Comparison of ENCODE assay signal across 19 cellular contexts in the genomic region with DNA sequence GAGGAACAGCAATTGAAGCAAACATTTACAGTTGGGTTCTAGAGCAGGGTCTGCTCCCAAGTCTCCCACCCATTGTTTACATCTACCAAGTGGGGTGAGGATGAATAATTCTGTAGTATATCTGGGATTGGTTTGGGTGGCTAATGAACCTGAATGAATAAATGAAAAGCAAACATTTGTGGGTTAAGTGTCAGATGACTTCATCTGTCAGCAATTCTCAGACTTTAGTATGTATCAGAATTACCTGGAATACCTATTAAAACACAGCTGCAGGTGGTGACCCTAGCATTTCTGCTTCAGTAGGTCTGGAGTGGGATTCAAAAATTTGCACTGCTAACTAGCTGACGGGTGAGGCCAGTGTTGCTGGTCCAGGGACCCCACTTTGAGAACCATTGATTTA. TPM values are rescaled to one million over a fixed set of nuclear protein-coding genes. Genes with fewer than 3 reads are reported as not detected.
DNase-seq lines count a peak whose midpoint lies in the region; ATAC-seq, FAIRE-seq and TF ChIP-seq lines count a peak whose summit lies in the region.
"Had no signal": no experiment of that assay in that cellular context is flagged by ENCODE, and none has a peak within 500 bp of the region (broad histone marks: within the 10 kb centered on the region; RNA-seq: fewer than 3 reads in every experiment).

No MANE protein-coding gene starts in this region.

- H2BK5ac ChIP-seq in mesendoderm (ENCODE audit: low read length) = no peak overlapping the region

- ATAC-seq in activated CD8-positive, alpha-beta memory T cell treated with anti-CD3 and anti-CD28 coated beads, Interleukin-2, amount 10 ng/mL, durations not matched to agents 7 days and 5 days = no peak
- ATAC-seq in activated naive CD8-positive, alpha-beta T cell treated with anti-CD3 and anti-CD28 coated beads, Interleukin-2, amount 50 U/mL, for 24 hours = no peak
- no peak for ATAC-seq in HG03025 (IDR thresholded peaks at IDR 0.05; ENCODE audit: low FRiP score, unreplicated experiment)
- ATAC-seq: A549; CD8-positive, alpha-beta T cell had no signal

- H2AK5ac ChIP-seq in mesendoderm (ENCODE audit: low read length) = no peak overlapping the region

- CTCF ChIA-PET in activated CD8-positive, alpha-beta memory T cell treated with anti-CD3 and anti-CD28 coated beads, Interleukin-2, amount 10 ng/mL, durations not matched to agents 7 days and 5 days (lab: Charles Lee) = no interaction called here

- H3K4me1 Mint-ChIP-seq in activated CD8-positive, alpha-beta memory T cell treated with anti-CD3 and anti-CD28 coated beads, Interleukin-2, amount 10 ng/mL, durations not matched to agents 7 days and 5 days = no peaks in the 10 kb centered on the region
- H3K4me1 Mint-ChIP-seq in activated naive CD8-positive, alpha-beta T cell treated with anti-CD3 and anti-CD28 coated beads, Interleukin-2, amount 50 U/mL, for 24 hours = no peaks in the 10 kb centered on the region
- H3K4me1 Mint-ChIP-seq: CD14-positive monocyte had no signal

- H3K9me3 Mint-ChIP-seq in activated CD8-positive, alpha-beta memory T cell treated with anti-CD3 and anti-CD28 coated beads, Interleukin-2, amount 10 ng/mL, durations not matched to agents 7 days and 5 days (ENCODE audit: low read depth) = no peaks in the 10 kb centered on the region
- H3K9me3 Mint-ChIP-seq in activated naive CD8-positive, alpha-beta T cell treated with anti-CD3 and anti-CD28 coated beads, Interleukin-2, amount 50 U/mL, for 24 hours = no peaks in the 10 kb centered on the region
- H3K9me3 Mint-ChIP-seq: CD8-positive, alpha-beta T cell had no signal

- H3K27me3 ChIP-seq in bronchial epithelial cell (ENCODE audit: control insufficient read depth, insufficient read depth, low read length) (no peaks in the 10 kb centered on the region), mesendoderm (ENCODE audit: insufficient read depth, low read length, poor library complexity) (no peaks in the 10 kb centered on the region)

- peak overlapping the region; percentile 93 for H2BK120ac ChIP-seq in mesendoderm (ENCODE audit: low read depth, low read length)

- TF ChIP-seq CTCF in bronchial epithelial cell (IDR thresholded peaks at IDR 0.05; ENCODE audit: insufficient read depth, low read length, severe bottlenecking) = no peak

- WGBS in mesendoderm (ENCODE audit: extremely low coverage, insufficient coverage, low lambda C conversion rate) = no CpG with 5 or more reads among the region's 1 CpG

- no peak for FAIRE-seq in bronchial epithelial cell (lab: Jason Lieb, UNC)
- FAIRE-seq: A549, GM12892, GM19239, H1 had no signal

- H3K23ac ChIP-seq in mesendoderm (ENCODE audit: low read length) = no peak overlapping the region

- H3K4me1 ChIP-seq in mesendoderm (ENCODE audit: control insufficient read depth, low read depth, low read length) = peaks cover 6% of the 10 kb centered on the region
- H3K4me1 ChIP-seq: A549, BE2C, HAP-1 had no signal

- H3K4me2 ChIP-seq in mesendoderm (ENCODE audit: low read length) = no peak overlapping the region
- H3K4me2 ChIP-seq: A549 had no signal

- H3K4me3 ChIP-seq in bronchial epithelial cell (ENCODE audit: low read depth, low read length) = no peak overlapping the region
- H3K4me3 ChIP-seq in mesendoderm (ENCODE audit: low read length) = no peak overlapping the region
- H3K4me3 ChIP-seq: A549, HAP-1 had no signal

- H4K5ac ChIP-seq in mesendoderm (ENCODE audit: low read length) = no peak overlapping the region

- H3K36me3 ChIP-seq in bronchial epithelial cell (ENCODE audit: control insufficient read depth, insufficient read depth, low read length) = no peaks in the 10 kb centered on the region
- H3K36me3 ChIP-seq in mesendoderm (ENCODE audit: control insufficient read depth, insufficient read depth, low read length) = no peaks in the 10 kb centered on the region
- H3K36me3 ChIP-seq: BE2C, HAP-1 had no signal

- no peaks in the 10 kb centered on the region for H3K79me1 ChIP-seq in mesendoderm (ENCODE audit: low read length)

- H4K8ac ChIP-seq in mesendoderm (ENCODE audit: low read depth, low read length) = no peak overlapping the region

- H3K79me2 ChIP-seq in mesendoderm (ENCODE audit: control insufficient read depth, insufficient read depth, low read length) = no peaks in the 10 kb centered on the region

- H3K27ac ChIP-seq in mesendoderm (ENCODE audit: low read depth, low read length) = no peak overlapping the region
- H3K27ac ChIP-seq: A549 had no signal

- H3K36me3 Mint-ChIP-seq in activated CD8-positive, alpha-beta memory T cell treated with anti-CD3 and anti-CD28 coated beads, Interleukin-2, amount 10 ng/mL, durations not matched to agents 7 days and 5 days = no peaks in the 10 kb centered on the region
- no peaks in the 10 kb centered on the region for H3K36me3 Mint-ChIP-seq in activated naive CD8-positive, alpha-beta T cell treated with anti-CD3 and anti-CD28 coated beads, Interleukin-2, amount 50 U/mL, for 24 hours (ENCODE audit: low read depth)
- H3K36me3 Mint-ChIP-seq: CD14-positive monocyte; CD8-positive, alpha-beta T cell had no signal

- H3K56ac ChIP-seq in mesendoderm (ENCODE audit: low read length) = no peak overlapping the region

- DNase-seq in bronchial epithelial cell (ENCODE audit: low read depth) (peak; percentile 70), glomerular visceral epithelial cell (ENCODE audit: extremely low spot score) (peak; percentile 58), mesendoderm (no peak)
- no peak for DNase-seq in activated CD8-positive, alpha-beta memory T cell treated with anti-CD3 and anti-CD28 coated beads, Interleukin-2, amount 10 ng/mL, durations not matched to agents 7 days and 5 days
- DNase-seq in activated naive CD8-positive, alpha-beta T cell treated with anti-CD3 and anti-CD28 coated beads, Interleukin-2, amount 50 U/mL, for 24 hours = no peak
- DNase-seq: BE2C; Caco-2; CD8-positive, alpha-beta T cell; DND-41; GDM1 had no signal

- H2BK15ac ChIP-seq in mesendoderm (replicated peaks; ENCODE audit: low read depth) = no peak overlapping the region

- peak overlapping the region; percentile 2 for H3K4ac ChIP-seq in mesendoderm (ENCODE audit: low read depth, low read length)

- peaks cover 31% of the 10 kb centered on the region for H3K27me3 Mint-ChIP-seq in activated CD8-positive, alpha-beta memory T cell treated with anti-CD3 and anti-CD28 coated beads, Interleukin-2, amount 10 ng/mL, durations not matched to agents 7 days and 5 days
- peaks cover 2% of the 10 kb centered on the region for H3K27me3 Mint-ChIP-seq in activated naive CD8-positive, alpha-beta T cell treated with anti-CD3 and anti-CD28 coated beads, Interleukin-2, amount 50 U/mL, for 24 hours

- peak overlapping the region; percentile 53 for H3K18ac ChIP-seq in mesendoderm (ENCODE audit: low read length)

- no peak overlapping the region for H3K4me3 Mint-ChIP-seq in activated CD8-positive, alpha-beta memory T cell treated with anti-CD3 and anti-CD28 coated beads, Interleukin-2, amount 10 ng/mL, durations not matched to agents 7 days and 5 days
- no peak overlapping the region for H3K4me3 Mint-ChIP-seq in activated naive CD8-positive, alpha-beta T cell treated with anti-CD3 and anti-CD28 coated beads, Interleukin-2, amount 50 U/mL, for 24 hours
- H3K4me3 Mint-ChIP-seq: CD14-positive monocyte; CD8-positive, alpha-beta T cell had no signal

- H3K27ac Mint-ChIP-seq in activated CD8-positive, alpha-beta memory T cell treated with anti-CD3 and anti-CD28 coated beads, Interleukin-2, amount 10 ng/mL, durations not matched to agents 7 days and 5 days = no peak overlapping the region
- no peak overlapping the region for H3K27ac Mint-ChIP-seq in activated naive CD8-positive, alpha-beta T cell treated with anti-CD3 and anti-CD28 coated beads, Interleukin-2, amount 50 U/mL, for 24 hours
- H3K27ac Mint-ChIP-seq: CD14-positive monocyte; CD8-positive, alpha-beta T cell had no signal

- no peak overlapping the region for H3K9ac ChIP-seq in mesendoderm (ENCODE audit: low read length)

RNA-seq across cellular contexts. Expression of gene NPVF, which starts 18.0 kb away (rescaled TPM):
- not detected in 2 replicates for total RNA-seq in bronchial epithelial cell
- polyA plus RNA-seq in mesendoderm (2013, experiment 1 of 2) = not detected
- not detected for polyA plus RNA-seq in mesendoderm (2013, experiment 2 of 2)
- not detected for total RNA-seq in activated CD8-positive, alpha-beta memory T cell treated with anti-CD3 and anti-CD28 coated beads, Interleukin-2, amount 10 ng/mL, durations not matched to agents 7 days and 5 days
- total RNA-seq: Caco-2; CD8-positive, alpha-beta T cell; H1; HT1080 had no signal
- polyA plus RNA-seq: A549, AG04450, CD14-positive monocyte, H1 had no signal

Comparison
In these comparisons a context has a peak if more than half of its experiments do, and no peak if none do; other contexts are left out.
1. DNase-seq: peak in bronchial epithelial cell (single experiment) and glomerular visceral epithelial cell (single experiment); none in mesendoderm (single experiment), activated CD8-positive, alpha-beta memory T cell treated with anti-CD3 and anti-CD28 coated beads, Interleukin-2, amount 10 ng/mL, durations not matched to agents 7 days and 5 days (single experiment) and activated naive CD8-positive, alpha-beta T cell treated with anti-CD3 and anti-CD28 coated beads, Interleukin-2, amount 50 U/mL, for 24 hours (single experiment).